Comparison of ENCODE assay signal across 2 cellular contexts in genomic region chr6:125222531-125223455, GRCh38.
TF ChIP-seq lines count a peak whose summit lies in the region.

No MANE protein-coding gene starts in this region.

TF ChIP-seq in IMR-90, 13 proteins besides CTCF, POLR2A, EP300 and RAD21:
- TF ChIP-seq CEBPB (IDR thresholded peaks at IDR 0.05; ENCODE audit: low read depth, low read length) = no peak
- no peak for TF ChIP-seq NFE2L2 (IDR thresholded peaks at IDR 0.05; ENCODE audit: low read depth, low read length)
- no peak for TF ChIP-seq MAFK (IDR thresholded peaks at IDR 0.05; ENCODE audit: low read depth, low read length)
- TF ChIP-seq FOS (IDR thresholded peaks at IDR 0.05; ENCODE audit: low read depth, low read length) = no peak
- no peak for TF ChIP-seq MXI1 (IDR thresholded peaks at IDR 0.05; ENCODE audit: borderline replicate concordance, low read depth, low read length)
- TF ChIP-seq RCOR1 (IDR thresholded peaks at IDR 0.05; ENCODE audit: insufficient replicate concordance, low read length) = no peak
- TF ChIP-seq USF2 (IDR thresholded peaks at IDR 0.05; ENCODE audit: low read depth, low read length) = no peak
- no peak for TF ChIP-seq BHLHE40 (IDR thresholded peaks at IDR 0.05; ENCODE audit: low read depth, low read length)
- TF ChIP-seq RFX5 (IDR thresholded peaks at IDR 0.05; ENCODE audit: low read depth, low read length) = no peak
- TF ChIP-seq CHD1 (IDR thresholded peaks at IDR 0.05; ENCODE audit: low read depth, low read length) = no peak
- no peak for TF ChIP-seq MAZ (IDR thresholded peaks at IDR 0.05; ENCODE audit: borderline replicate concordance, low read depth, low read length)
- TF ChIP-seq SMC3 (IDR thresholded peaks at IDR 0.05; ENCODE audit: low read depth, low read length) = no peak
- no peak for TF ChIP-seq ELK1 (IDR thresholded peaks at IDR 0.05; ENCODE audit: borderline replicate concordance, low read depth, low read length)

TF ChIP-seq in WTC11, 78 proteins besides CTCF, POLR2A, EP300 and RAD21:
- TF ChIP-seq ZNF532 (CRISPR knock-in tag; IDR thresholded peaks at IDR 0.05; ENCODE audit: borderline replicate concordance) = no peak
- TF ChIP-seq OVOL2 (CRISPR knock-in tag; IDR thresholded peaks at IDR 0.05; ENCODE audit: borderline replicate concordance) = no peak
- no peak for TF ChIP-seq ZNF219 (CRISPR knock-in tag; IDR thresholded peaks at IDR 0.05; ENCODE audit: borderline replicate concordance)
- TF ChIP-seq ZNF317 (CRISPR knock-in tag; IDR thresholded peaks at IDR 0.05; ENCODE audit: borderline replicate concordance, low read depth) = no peak
- no peak for TF ChIP-seq ZNF281 (CRISPR knock-in tag; IDR thresholded peaks at IDR 0.05)
- TF ChIP-seq SMAD4 (CRISPR knock-in tag; IDR thresholded peaks at IDR 0.05) = no peak
- TF ChIP-seq JUN (CRISPR knock-in tag; IDR thresholded peaks at IDR 0.05) = no peak
- TF ChIP-seq NFE2L1 (CRISPR knock-in tag; IDR thresholded peaks at IDR 0.05) = no peak
- no peak for TF ChIP-seq TP53 (CRISPR knock-in tag; IDR thresholded peaks at IDR 0.05)
- no peak for TF ChIP-seq AFF4 (CRISPR knock-in tag; IDR thresholded peaks at IDR 0.05; ENCODE audit: borderline replicate concordance)
- TF ChIP-seq NFYB (CRISPR knock-in tag; conservative IDR thresholded peaks at IDR 0.05; ENCODE audit: low read depth) = no peak
- no peak for TF ChIP-seq ATF2 (CRISPR knock-in tag; IDR thresholded peaks at IDR 0.05; ENCODE audit: borderline replicate concordance, low read depth)
- no peak for TF ChIP-seq ZNF396 (CRISPR knock-in tag; IDR thresholded peaks at IDR 0.05; ENCODE audit: borderline replicate concordance)
- TF ChIP-seq IRF2 (CRISPR knock-in tag; IDR thresholded peaks at IDR 0.05; ENCODE audit: borderline replicate concordance, low read depth) = no peak
- TF ChIP-seq ZNF232 (CRISPR knock-in tag; IDR thresholded peaks at IDR 0.05) = no peak
- no peak for TF ChIP-seq FOXJ3 (CRISPR knock-in tag; IDR thresholded peaks at IDR 0.05; ENCODE audit: borderline replicate concordance)
- TF ChIP-seq ZNF121 (CRISPR knock-in tag; IDR thresholded peaks at IDR 0.05) = no peak
- TF ChIP-seq MXD4 (CRISPR knock-in tag; IDR thresholded peaks at IDR 0.05; ENCODE audit: borderline replicate concordance) = no peak
- TF ChIP-seq TEAD4 (CRISPR knock-in tag; IDR thresholded peaks at IDR 0.05) = no peak
- TF ChIP-seq KAT7 (CRISPR knock-in tag; IDR thresholded peaks at IDR 0.05; ENCODE audit: borderline replicate concordance) = no peak
